23 cellular contexts compared by ENCODE assay signal in the genomic region with DNA sequence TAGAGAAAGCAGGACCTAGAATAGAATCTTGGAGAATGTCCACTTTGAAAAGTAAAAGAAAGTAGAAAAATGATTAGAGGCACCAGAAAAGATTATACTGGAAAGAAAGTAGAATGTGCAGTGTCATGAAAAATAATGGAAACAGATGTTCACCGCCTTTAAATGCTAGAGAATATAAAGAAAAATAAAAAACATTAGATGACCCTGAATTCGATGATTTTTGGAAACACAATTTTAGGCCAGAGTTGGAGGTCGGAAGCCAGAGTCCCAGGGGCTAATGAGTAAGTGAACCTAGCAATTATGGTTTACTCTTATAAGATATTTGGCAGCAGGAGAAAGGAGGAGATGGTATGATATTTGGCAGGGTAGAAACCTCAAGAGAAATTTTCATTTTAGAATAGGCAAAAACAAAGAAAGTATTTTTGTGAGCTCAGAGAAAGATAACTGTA. TPM values are rescaled to one million over a fixed set of nuclear protein-coding genes. Genes with fewer than 3 reads are reported as not detected.
DNase-seq lines count a peak whose midpoint lies in the region; ATAC-seq and TF ChIP-seq lines count a peak whose summit lies in the region.
"Had no signal": no experiment of that assay in that cellular context is flagged by ENCODE, and none has a peak within 500 bp of the region (broad histone marks: within the 10 kb centered on the region; RNA-seq: fewer than 3 reads in every experiment).

No MANE protein-coding gene starts in this region.

- no peak for DNase-seq in activated T-cell treated with anti-CD3 and anti-CD28 coated beads, Interleukin-2, amount 50 U/mL, for 72 hours
- DNase-seq in activated T-cell treated with anti-CD3 and anti-CD28 coated beads, Interleukin-2, amount 50 U/mL, for 4 hours, result no peak
- DNase-seq in hepatocyte (ENCODE audit: low spot score) (no peak), right lobe of liver (no peak), stromal cell of bone marrow (ENCODE audit: low read depth) (peak; percentile 67), NCI-H2196 treated with DMSO at 0.1 percent for 48 hours (lab: John Stamatoyannopoulos, UW; ENCODE audit: unreplicated experiment) (no peak), nucleus accumbens (lab: John Stamatoyannopoulos, UW) (no peak), NCI-H1930 (lab: John Stamatoyannopoulos, UW) (no peak)
- DNase-seq: C1 segment of cervical spinal cord; Calu3; CD4-positive, alpha-beta memory T cell; COR-L47; DMS53; DMS79 treated with DMSO at 0.1 percent for 48 hours; GF-D8; H9 had no signal

- WGBS in hepatocyte (ENCODE audit: low lambda C conversion rate, missing lambda C conversion rate), result 98% methylated on average over 3 of the region's 3 CpGs
- WGBS in right lobe of liver (ENCODE audit: insufficient coverage, low coverage, low lambda C conversion rate, missing lambda C conversion rate), result 55% methylated on average over 3 of the region's 3 CpGs

- intact Hi-C loops in right lobe of liver (cut with DNase I), result no loop called here

- H4K20me1 ChIP-seq in hepatocyte (ENCODE audit: insufficient read depth, poor library complexity, severe bottlenecking), result no peaks in the 10 kb centered on the region

- no peaks in the 10 kb centered on the region for H3K27me3 Mint-ChIP-seq in activated T-cell treated with anti-CD3 and anti-CD28 coated beads, Interleukin-2, amount 50 U/mL, for 72 hours (ENCODE audit: low read depth)
- no peaks in the 10 kb centered on the region for H3K27me3 Mint-ChIP-seq in activated T-cell treated with anti-CD3 and anti-CD28 coated beads, Interleukin-2, amount 50 U/mL, for 4 hours (ENCODE audit: low read depth)

- no peaks in the 10 kb centered on the region for H3K9me2 ChIP-seq in hepatocyte (replicated peaks; ENCODE audit: insufficient read depth)

- no peak overlapping the region for H3K4me3 Mint-ChIP-seq in activated T-cell treated with anti-CD3 and anti-CD28 coated beads, Interleukin-2, amount 50 U/mL, for 72 hours
- H3K4me3 Mint-ChIP-seq in activated T-cell treated with anti-CD3 and anti-CD28 coated beads, Interleukin-2, amount 50 U/mL, for 4 hours, result no peak overlapping the region
- H3K4me3 Mint-ChIP-seq: CD4-positive, alpha-beta memory T cell; GM23338; H9 had no signal

- no peak for ATAC-seq in activated T-cell treated with anti-CD3 and anti-CD28 coated beads, Interleukin-2, amount 50 U/mL, for 72 hours (replicated peaks in 1 of 2)
- no peak for ATAC-seq in activated T-cell treated with anti-CD3 and anti-CD28 coated beads, Interleukin-2, amount 50 U/mL, for 4 hours
- ATAC-seq in right lobe of liver, result no peak
- ATAC-seq: GM23338, HCT116 had no signal

- no peaks in the 10 kb centered on the region for H3K9me3 Mint-ChIP-seq in activated T-cell treated with anti-CD3 and anti-CD28 coated beads, Interleukin-2, amount 50 U/mL, for 72 hours
- no peaks in the 10 kb centered on the region for H3K9me3 Mint-ChIP-seq in activated T-cell treated with anti-CD3 and anti-CD28 coated beads, Interleukin-2, amount 50 U/mL, for 4 hours
- H3K9me3 Mint-ChIP-seq: GM23338, H9 had no signal

- H3K27me3 ChIP-seq in hepatocyte (no peaks in the 10 kb centered on the region), right lobe of liver (no peaks in the 10 kb centered on the region)

- H3K27ac ChIP-seq in hepatocyte (peak overlapping the region; percentile 39), right lobe of liver (peak overlapping the region in 2 of 3 donors; percentile 82 to 86)
- H3K27ac ChIP-seq: 22Rv1 had no signal

- no peaks in the 10 kb centered on the region for H3K36me3 Mint-ChIP-seq in activated T-cell treated with anti-CD3 and anti-CD28 coated beads, Interleukin-2, amount 50 U/mL, for 72 hours (ENCODE audit: insufficient read depth in 2 of 2)
- no peaks in the 10 kb centered on the region for H3K36me3 Mint-ChIP-seq in activated T-cell treated with anti-CD3 and anti-CD28 coated beads, Interleukin-2, amount 50 U/mL, for 4 hours (ENCODE audit: insufficient read depth)
- H3K36me3 Mint-ChIP-seq: CD4-positive, alpha-beta memory T cell had no signal

- H3K9me3 ChIP-seq in hepatocyte (ENCODE audit: low read depth) (no peaks in the 10 kb centered on the region), right lobe of liver (no peaks in the 10 kb centered on the region)

- H3K4me1 ChIP-seq in hepatocyte (ENCODE audit: insufficient read depth) (peaks cover 4% of the 10 kb centered on the region), right lobe of liver (peaks cover 0 to 35% (median 14%) of the 10 kb centered on the region in 4 donors)

- no peak overlapping the region for H2AFZ ChIP-seq in hepatocyte
- H2AFZ ChIP-seq: GM23338 had no signal

- H3K79me2 ChIP-seq in hepatocyte, result no peaks in the 10 kb centered on the region

- H3K4me3 ChIP-seq in hepatocyte, result no peak overlapping the region
- no peak overlapping the region for H3K4me3 ChIP-seq in right lobe of liver
- H3K4me3 ChIP-seq: GM23338 had no signal

- H3K4me2 ChIP-seq in hepatocyte, result no peak overlapping the region
- H3K4me2 ChIP-seq: GM23338 had no signal

- peak overlapping the region; percentile 62 for H3K27ac Mint-ChIP-seq in activated T-cell treated with anti-CD3 and anti-CD28 coated beads, Interleukin-2, amount 50 U/mL, for 72 hours
- H3K27ac Mint-ChIP-seq: CD4-positive, alpha-beta memory T cell; GM23338; H9 had no signal

- TF ChIP-seq CTCF in hepatocyte (IDR thresholded peaks at IDR 0.05; ENCODE audit: poor library complexity) (no peak), right lobe of liver (IDR thresholded peaks at IDR 0.05) (no peak)

- H3K36me3 ChIP-seq in hepatocyte (replicated peaks; ENCODE audit: insufficient read depth, low read depth) (no peaks in the 10 kb centered on the region), right lobe of liver (no peaks in the 10 kb centered on the region)

- peaks cover 4% of the 10 kb centered on the region for H3K4me1 Mint-ChIP-seq in activated T-cell treated with anti-CD3 and anti-CD28 coated beads, Interleukin-2, amount 50 U/mL, for 72 hours (ENCODE audit: low read depth)
- H3K4me1 Mint-ChIP-seq in activated T-cell treated with anti-CD3 and anti-CD28 coated beads, Interleukin-2, amount 50 U/mL, for 4 hours (ENCODE audit: low read depth), result no peaks in the 10 kb centered on the region
- H3K4me1 Mint-ChIP-seq: CD4-positive, alpha-beta memory T cell; GM23338 had no signal

- TF ChIP-seq POLR2A in right lobe of liver (IDR thresholded peaks at IDR 0.05), result no peak

RNA-seq across cellular contexts. Expression of gene GYS2, which starts 37.7 kb away (rescaled TPM):
- not detected for total RNA-seq in activated T-cell treated with anti-CD3 and anti-CD28 coated beads, Interleukin-2, amount 50 U/mL, for 72 hours
- under 1 TPM in 2 of 3 donors, not detected in 1; 0.08 TPM for total RNA-seq in activated T-cell treated with anti-CD3 and anti-CD28 coated beads, Interleukin-2, amount 50 U/mL, for 4 hours
- total RNA-seq in hepatocyte (0.27 and 0.88 TPM in 2 replicates), right lobe of liver (10 to 100 TPM; 28.4 to 72.4 (median 47.1) TPM)
- polyA plus RNA-seq in hepatocyte, result 0.16 and 0.47 TPM in 2 replicates
- total RNA-seq: Calu3, Daoy, G401, GM23338, H4, H9 had no signal
- polyA plus RNA-seq: BJ; CD4-positive, alpha-beta memory T cell; GM23338 had no signal

RNA-seq across cellular contexts. Expression of gene SPX, which starts 40.8 kb away (rescaled TPM):
- total RNA-seq in activated T-cell treated with anti-CD3 and anti-CD28 coated beads, Interleukin-2, amount 50 U/mL, for 72 hours, result 1 to 10 TPM; 1.6 to 2.8 TPM
- under 1 TPM; 0.10 to 0.27 (median 0.13) TPM for total RNA-seq in activated T-cell treated with anti-CD3 and anti-CD28 coated beads, Interleukin-2, amount 50 U/mL, for 4 hours
- 0.63 and 1.3 TPM in 2 replicates for total RNA-seq in hepatocyte
- polyA plus RNA-seq in hepatocyte, result 0.39 and 0.97 TPM in 2 replicates
- total RNA-seq in right lobe of liver, result 1 to 10 TPM in 2 of 6 experiments, under 1 TPM in 3, not detected in 1; 0.24 to 6.9 (median 0.56) TPM
- total RNA-seq: Calu3 had no signal

Comparison
In these comparisons a context has a peak if more than half of its experiments do, and no peak if none do; other contexts are left out.
1. RNA of gene GYS2, which starts 37.7 kb away (total RNA-seq): 28.4 to 72.4 TPM in right lobe of liver; 0.27 to 0.88 TPM in hepatocyte, 0.08 TPM in activated T-cell treated with anti-CD3 and anti-CD28 coated beads, Interleukin-2, amount 50 U/mL, for 4 hours and not detected in activated T-cell treated with anti-CD3 and anti-CD28 coated beads, Interleukin-2, amount 50 U/mL, for 72 hours; every median in the first group is over 10 times any median in the second.